17 cellular contexts compared by ENCODE assay signal in genomic region chr19:43107401-43107800, GRCh38. TPM values are rescaled to one million over a fixed set of nuclear protein-coding genes. Genes with fewer than 3 reads are reported as not detected.
"Had no signal": no experiment of that assay in that cellular context is flagged by ENCODE, and none has a peak within 500 bp of the region (broad histone marks: within the 10 kb centered on the region; RNA-seq: fewer than 3 reads in every experiment).

No MANE protein-coding gene starts in this region.

RNA-seq across cellular contexts. Expression of gene PSG2, which starts 24.9 kb away (rescaled TPM):
- total RNA-seq: activated B cell treated with CpG ODN at 0.5 μM for 24 hours; activated CD4-positive, alpha-beta memory T cell treated with anti-CD3 and anti-CD28 coated beads for 36 hours; activated CD4-positive, alpha-beta T cell treated with anti-CD3 and anti-CD28 coated beads, Interleukin-2, amount 10 ng/mL, durations not matched to agents 24 days and 14 days; activated CD8-positive, alpha-beta memory T cell treated with anti-CD3 and anti-CD28 coated beads for 36 hours; activated CD8-positive, alpha-beta T cell treated with anti-CD3 and anti-CD28 coated beads for 36 hours; activated naive CD4-positive, alpha-beta T cell treated with anti-CD3 and anti-CD28 coated beads for 36 hours; activated naive CD4-positive, alpha-beta T cell treated with anti-CD3 and anti-CD28 coated beads, Interleukin-2, amount 50 U/mL, for 72 hours; activated naive CD8-positive, alpha-beta T cell treated with anti-CD3 and anti-CD28 coated beads for 36 hours; activated T-cell treated with anti-CD3 and anti-CD28 coated beads, Interleukin-2, amount 50 U/mL, for 4 hours; activated T-cell treated with anti-CD3 and anti-CD28 coated beads, Interleukin-2, amount 50 U/mL, for 72 hours; activated T-helper 1 cell treated with anti-CD3 and anti-CD28 coated beads, Interleukin-12 subunit alpha, Interleukin-12 subunit beta, Interleukin-2, Interleukin-4 antibody, amounts not matched to agents 30 ng/mL and 10 ng/mL and 1 ng/mL, durations not matched to agents 14 hours and 24 hours and 36 hours; aorta; body of pancreas; breast epithelium; cardiac septum; cerebellum had no signal
- polyA plus RNA-seq: adipose tissue, aorta had no signal
